Comparison of ENCODE assay signal across 15 cellular contexts in genomic region chr2:213733893-213734292, GRCh38.
DNase-seq lines count a peak whose midpoint lies in the region; ATAC-seq and FAIRE-seq lines count a peak whose summit lies in the region.
"Had no signal": no experiment of that assay in that cellular context is flagged by ENCODE, and none has a peak within 500 bp of the region (broad histone marks: within the 10 kb centered on the region; RNA-seq: fewer than 3 reads in every experiment).

No MANE protein-coding gene starts in this region.

- peaks cover 4% of the 10 kb centered on the region for H3K9me3 Mint-ChIP-seq in activated naive CD4-positive, alpha-beta T cell treated with anti-CD3 and anti-CD28 coated beads for 36 hours

- no peak for DNase-seq in GM19239 (ENCODE audit: insufficient read length, low spot score)
- no peak for DNase-seq in NCI-H748 treated with DMSO at 0.1 percent for 48 hours (lab: John Stamatoyannopoulos, UW)
- DNase-seq in activated CD4-positive, CD25-positive, alpha-beta regulatory T cell (lab: John Stamatoyannopoulos, UW) = no peak
- no peak for DNase-seq in activated naive CD4-positive, alpha-beta T cell treated with anti-CD3 and anti-CD28 coated beads for 36 hours
- DNase-seq: activated naive CD8-positive, alpha-beta T cell treated with anti-CD3 and anti-CD28 coated beads, Interleukin-2, amount 50 U/mL, for 24 hours; CD4-positive, CD25-positive, alpha-beta regulatory T cell; stimulated activated CD4-positive, alpha-beta T cell treated with anti-CD3 and anti-CD28 coated beads, Interleukin-4, amount 100 ng/mL, for 1 hour; stimulated activated naive CD8-positive, alpha-beta T cell treated with anti-CD3 and anti-CD28 coated beads, Interleukin-15, amount 100 ng/mL, for 72 hours had no signal

- intact Hi-C loops in activated naive CD4-positive, alpha-beta T cell treated with anti-CD3 and anti-CD28 coated beads for 36 hours (cut with micrococcal nuclease) = no loop called here

- ATAC-seq in GM18520 (IDR thresholded peaks at IDR 0.05; ENCODE audit: unreplicated experiment) (peak; percentile 89), GM21390 (IDR thresholded peaks at IDR 0.05; ENCODE audit: unreplicated experiment) (peak; percentile 94), HG02938 (IDR thresholded peaks at IDR 0.05; ENCODE audit: unreplicated experiment) (peak; percentile 97), HG03520 (IDR thresholded peaks at IDR 0.05; ENCODE audit: unreplicated experiment) (peak; percentile 91)
- ATAC-seq: activated naive CD8-positive, alpha-beta T cell treated with anti-CD3 and anti-CD28 coated beads, Interleukin-2, amount 50 U/mL, for 24 hours; stimulated activated naive CD8-positive, alpha-beta T cell treated with anti-CD3 and anti-CD28 coated beads, Interleukin-15, amount 100 ng/mL, for 72 hours had no signal

- no peak overlapping the region for H3K4me3 Mint-ChIP-seq in activated naive CD4-positive, alpha-beta T cell treated with anti-CD3 and anti-CD28 coated beads for 36 hours
- H3K4me3 Mint-ChIP-seq: activated naive CD8-positive, alpha-beta T cell treated with anti-CD3 and anti-CD28 coated beads, Interleukin-2, amount 50 U/mL, for 24 hours; CD4-positive, CD25-positive, alpha-beta regulatory T cell; dendritic cell treated with granulocyte-macrophage colony-stimulating factor and Interleukin-4, amounts not matched to agents 40 ng/mL and 50 ng/mL, for 4 days; stimulated activated naive CD8-positive, alpha-beta T cell treated with anti-CD3 and anti-CD28 coated beads, Interleukin-15, amount 100 ng/mL, for 72 hours had no signal

- no peaks in the 10 kb centered on the region for H3K36me3 Mint-ChIP-seq in activated naive CD4-positive, alpha-beta T cell treated with anti-CD3 and anti-CD28 coated beads for 36 hours (ENCODE audit: low read depth)
- H3K36me3 Mint-ChIP-seq: CD4-positive, CD25-positive, alpha-beta regulatory T cell had no signal

- CTCF ChIA-PET in activated naive CD4-positive, alpha-beta T cell treated with anti-CD3 and anti-CD28 coated beads for 36 hours (lab: Charles Lee) = interaction anchor here (0.7 to 1.0 kb wide), 2 partner anchors 32 to 365 kb away, joined by 3 to 4 read pairs; no protein-coding TSS in a partner anchor

- no peaks in the 10 kb centered on the region for H3K4me1 Mint-ChIP-seq in activated naive CD4-positive, alpha-beta T cell treated with anti-CD3 and anti-CD28 coated beads for 36 hours (ENCODE audit: low read depth)
- H3K4me1 Mint-ChIP-seq: activated naive CD8-positive, alpha-beta T cell treated with anti-CD3 and anti-CD28 coated beads, Interleukin-2, amount 50 U/mL, for 24 hours; CD4-positive, CD25-positive, alpha-beta regulatory T cell; stimulated activated naive CD8-positive, alpha-beta T cell treated with anti-CD3 and anti-CD28 coated beads, Interleukin-15, amount 100 ng/mL, for 72 hours had no signal

- no peaks in the 10 kb centered on the region for H3K27me3 Mint-ChIP-seq in activated naive CD4-positive, alpha-beta T cell treated with anti-CD3 and anti-CD28 coated beads for 36 hours (ENCODE audit: low read depth)
- H3K27me3 Mint-ChIP-seq: activated naive CD8-positive, alpha-beta T cell treated with anti-CD3 and anti-CD28 coated beads, Interleukin-2, amount 50 U/mL, for 24 hours; dendritic cell treated with granulocyte-macrophage colony-stimulating factor and Interleukin-4, amounts not matched to agents 40 ng/mL and 50 ng/mL, for 4 days; stimulated activated naive CD8-positive, alpha-beta T cell treated with anti-CD3 and anti-CD28 coated beads, Interleukin-15, amount 100 ng/mL, for 72 hours had no signal

- FAIRE-seq in GM19239 (lab: Jason Lieb, UNC) = no peak
- FAIRE-seq: keratinocyte, RCC 7860 had no signal

- H3K27ac Mint-ChIP-seq in activated naive CD4-positive, alpha-beta T cell treated with anti-CD3 and anti-CD28 coated beads for 36 hours = no peak overlapping the region
- H3K27ac Mint-ChIP-seq: activated naive CD8-positive, alpha-beta T cell treated with anti-CD3 and anti-CD28 coated beads, Interleukin-2, amount 50 U/mL, for 24 hours; CD4-positive, CD25-positive, alpha-beta regulatory T cell; dendritic cell treated with granulocyte-macrophage colony-stimulating factor and Interleukin-4, amounts not matched to agents 40 ng/mL and 50 ng/mL, for 4 days; stimulated activated naive CD8-positive, alpha-beta T cell treated with anti-CD3 and anti-CD28 coated beads, Interleukin-15, amount 100 ng/mL, for 72 hours had no signal
